Comparison of ENCODE assay signal across 5 cellular contexts in the genomic region with DNA sequence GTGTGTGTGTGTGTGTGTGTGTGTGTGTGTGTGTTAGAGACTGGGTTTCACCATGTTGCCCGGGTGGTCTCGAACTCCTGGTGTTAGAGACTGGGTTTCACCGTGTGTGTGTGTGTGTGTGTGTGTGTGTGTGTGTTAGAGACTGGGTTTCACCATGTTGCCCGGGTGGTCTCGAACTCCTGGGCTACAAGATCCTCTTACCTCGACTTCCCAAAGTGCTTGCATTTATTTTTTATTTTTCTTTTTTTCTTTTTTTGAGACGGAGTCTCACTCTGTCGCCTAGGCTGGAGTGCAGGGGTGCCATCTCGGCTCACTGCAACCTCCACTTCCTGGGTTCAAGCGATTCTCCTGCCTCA. TPM values are rescaled to one million over a fixed set of nuclear protein-coding genes. Genes with fewer than 3 reads are reported as not detected.
DNase-seq lines count a peak whose midpoint lies in the region; TF ChIP-seq lines count a peak whose summit lies in the region.
"Not testable (repeated sequence)": the region's sequence is repeated elsewhere in the genome, so short reads cannot be mapped to it uniquely, and the experiment has no call there.

No MANE protein-coding gene starts in this region.

- intact Hi-C loops in activated CD4-positive, alpha-beta T cell treated with anti-CD3 and anti-CD28 coated beads, Interleukin-2, amount 10 ng/mL, durations not matched to agents 24 days and 14 days (cut with micrococcal nuclease) = loop anchor here (1.0 to 5.0 kb wide), 2 partner anchors 46 to 86 kb away; partner anchors contain the start of genes EARS2, NDUFAB1 and UBFD1
- intact Hi-C loops in colonic mucosa (cut with DNase I) = not testable (repeated sequence)

- not testable (repeated sequence) for H2BK12ac ChIP-seq in trophoblast cell (ENCODE audit: low read length)

- peak overlapping the region; percentile 1 for H4K12ac ChIP-seq in trophoblast cell (ENCODE audit: low read depth, low read length)

- DNase-seq in HFFc6; activated CD4-positive, alpha-beta T cell treated with anti-CD3 and anti-CD28 coated beads, Interleukin-2, amount 10 ng/mL, durations not matched to agents 24 days and 14 days; colonic mucosa; trophoblast cell: not testable (repeated sequence)

- H4K91ac ChIP-seq in trophoblast cell (ENCODE audit: low read depth, low read length) = not testable (repeated sequence)

- H2BK5ac ChIP-seq in trophoblast cell (ENCODE audit: low read depth, low read length, poor library complexity) = not testable (repeated sequence)

- H2AFZ ChIP-seq in trophoblast cell (ENCODE audit: insufficient read depth, low read length, poor library complexity) = peak overlapping the region; percentile 43

- no CpG with 5 or more reads among the region's 10 CpGs for WGBS in trophoblast cell (ENCODE audit: extremely low coverage, insufficient coverage, insufficient read length)

- H3K9ac ChIP-seq in colonic mucosa (ENCODE audit: low read depth in 2 of 2, low read length in 2 of 2) = peak overlapping the region; percentile 72 to 87
- peak overlapping the region; percentile 84; the same call in 1 of the 2 replicates for H3K9ac ChIP-seq in iPS-20b (ENCODE audit: low read depth, low read length)
- H3K9ac ChIP-seq in trophoblast cell (ENCODE audit: low read length) = not testable (repeated sequence)

- H3K4me2 ChIP-seq in trophoblast cell (ENCODE audit: low read length) = peak overlapping the region; percentile 72

- not testable (repeated sequence) for H3K9me3 ChIP-seq in colonic mucosa; iPS-20b (ENCODE audit: insufficient read depth, low read depth, low read length); trophoblast cell (ENCODE audit: insufficient read depth, low read depth, low read length)

- not testable (repeated sequence) for H3K18ac ChIP-seq in trophoblast cell (ENCODE audit: low read length)

- H3K79me1 ChIP-seq in trophoblast cell (ENCODE audit: low read length) = not testable (repeated sequence)

- TF ChIP-seq CTCF in HFFc6 (IDR thresholded peaks at IDR 0.05); colonic mucosa (IDR thresholded peaks at IDR 0.05): not testable (repeated sequence)

- not testable (repeated sequence) for H3K36me3 ChIP-seq in colonic mucosa; trophoblast cell (ENCODE audit: control insufficient read depth in 1 of 2, insufficient read depth in 2 of 2, low read length in 2 of 2)
- peaks cover 12% of the 10 kb centered on the region; the same call in 1 of the 2 replicates for H3K36me3 ChIP-seq in iPS-20b (ENCODE audit: insufficient read depth, low read depth, low read length)

- H3K9me3 Mint-ChIP-seq in HFFc6; activated CD4-positive, alpha-beta T cell treated with anti-CD3 and anti-CD28 coated beads, Interleukin-2, amount 10 ng/mL, durations not matched to agents 24 days and 14 days: not testable (repeated sequence)

- not testable (repeated sequence) for H2AK5ac ChIP-seq in trophoblast cell (ENCODE audit: low read length)

- H4K8ac ChIP-seq in trophoblast cell (ENCODE audit: low read depth, low read length) = peak overlapping the region; percentile 61

- H3K27ac ChIP-seq in colonic mucosa; iPS-20b (ENCODE audit: low read length); trophoblast cell (ENCODE audit: low read depth, low read length): not testable (repeated sequence)

- not testable (repeated sequence) for H3K23ac ChIP-seq in trophoblast cell (ENCODE audit: low read length)

- not testable (repeated sequence) for H3K4ac ChIP-seq in trophoblast cell (ENCODE audit: low read depth, low read length)

- not testable (repeated sequence) for H3K27me3 Mint-ChIP-seq in HFFc6 (ENCODE audit: insufficient read depth); activated CD4-positive, alpha-beta T cell treated with anti-CD3 and anti-CD28 coated beads, Interleukin-2, amount 10 ng/mL, durations not matched to agents 24 days and 14 days

- not testable (repeated sequence) for H3K4me1 ChIP-seq in colonic mucosa; iPS-20b (ENCODE audit: insufficient read depth, low read length)
- peaks cover 9 to 25% of the 10 kb centered on the region in 2 experiments for H3K4me1 ChIP-seq in trophoblast cell (ENCODE audit: control insufficient read depth in 1 of 2, insufficient read depth in 2 of 2, low read length in 2 of 2)

- H3K27me3 ChIP-seq in colonic mucosa; iPS-20b (ENCODE audit: insufficient read depth, low read length); trophoblast cell (ENCODE audit: insufficient read depth, low read length): not testable (repeated sequence)

- H2BK120ac ChIP-seq in trophoblast cell (ENCODE audit: insufficient read depth, low read length, poor library complexity) = not testable (repeated sequence)

- peaks cover 34% of the 10 kb centered on the region for H3K4me1 Mint-ChIP-seq in HFFc6 (ENCODE audit: low read depth)
- peaks cover 54% of the 10 kb centered on the region for H3K4me1 Mint-ChIP-seq in activated CD4-positive, alpha-beta T cell treated with anti-CD3 and anti-CD28 coated beads, Interleukin-2, amount 10 ng/mL, durations not matched to agents 24 days and 14 days

- peak overlapping the region; percentile 88 for H3K4me3 Mint-ChIP-seq in HFFc6
- H3K4me3 Mint-ChIP-seq in activated CD4-positive, alpha-beta T cell treated with anti-CD3 and anti-CD28 coated beads, Interleukin-2, amount 10 ng/mL, durations not matched to agents 24 days and 14 days = peak overlapping the region; percentile 89

- H3K4me3 ChIP-seq in colonic mucosa (peak overlapping the region; percentile 77), iPS-20b (ENCODE audit: low read length) (peak overlapping the region; percentile 90; the same call in 1 of the 2 replicates)
- not testable (repeated sequence) for H3K4me3 ChIP-seq in trophoblast cell (ENCODE audit: low read depth, low read length)

- H3K14ac ChIP-seq in trophoblast cell (ENCODE audit: low read length) = peak overlapping the region; percentile 20

- H3K36me3 Mint-ChIP-seq in HFFc6 (ENCODE audit: low read depth) = not testable (repeated sequence)
- peaks cover 30% of the 10 kb centered on the region for H3K36me3 Mint-ChIP-seq in activated CD4-positive, alpha-beta T cell treated with anti-CD3 and anti-CD28 coated beads, Interleukin-2, amount 10 ng/mL, durations not matched to agents 24 days and 14 days (ENCODE audit: low read depth)

- peaks cover 14% of the 10 kb centered on the region for H3K79me2 ChIP-seq in trophoblast cell (ENCODE audit: control insufficient read depth, insufficient read depth, low read length, poor library complexity)

- peak overlapping the region; percentile 64 for H3K27ac Mint-ChIP-seq in HFFc6
- H3K27ac Mint-ChIP-seq in activated CD4-positive, alpha-beta T cell treated with anti-CD3 and anti-CD28 coated beads, Interleukin-2, amount 10 ng/mL, durations not matched to agents 24 days and 14 days = peak overlapping the region; percentile 88

RNA-seq across cellular contexts. Expression of gene GGA2, which starts 0.6 kb away (rescaled TPM):
- total RNA-seq in HFFc6 (2021; fragmentation: NEBNext Ultra II Directional; extraction: Animal tissue kit (Norgen Biotek cat#: 25700)) = 10 to 100 TPM; 28.1 to 38.0 (median 35.7) TPM
- 109 and 113 TPM in 2 replicates for total RNA-seq in activated CD4-positive, alpha-beta T cell treated with anti-CD3 and anti-CD28 coated beads, Interleukin-2, amount 10 ng/mL, durations not matched to agents 24 days and 14 days
- 10 to 100 TPM; 45.3 to 48.0 TPM for total RNA-seq in colonic mucosa
- polyA plus RNA-seq in trophoblast cell (2013) = 29.3 and 31.7 TPM in 2 replicates

RNA-seq across cellular contexts. Expression of gene EARS2, which starts 46.3 kb away (rescaled TPM):
- total RNA-seq in HFFc6 (2021; fragmentation: NEBNext Ultra II Directional; extraction: Animal tissue kit (Norgen Biotek cat#: 25700)) = 10 to 100 TPM; 22.1 to 30.8 (median 27.0) TPM
- total RNA-seq in activated CD4-positive, alpha-beta T cell treated with anti-CD3 and anti-CD28 coated beads, Interleukin-2, amount 10 ng/mL, durations not matched to agents 24 days and 14 days = 29.7 and 31.4 TPM in 2 replicates
- 10 to 100 TPM; 12.3 to 28.7 TPM for total RNA-seq in colonic mucosa
- polyA plus RNA-seq in trophoblast cell (2013) = 8.0 and 9.3 TPM in 2 replicates

RNA-seq across cellular contexts. Expression of gene UBFD1, which starts 46.6 kb away (rescaled TPM):
- total RNA-seq in HFFc6 (2021; fragmentation: NEBNext Ultra II Directional; extraction: Animal tissue kit (Norgen Biotek cat#: 25700)) = 100 to 1,000 TPM in 3 of 6 experiments, 10 to 100 TPM in 3; 94.1 to 130 (median 99.2) TPM
- 62.0 and 70.6 TPM in 2 replicates for total RNA-seq in activated CD4-positive, alpha-beta T cell treated with anti-CD3 and anti-CD28 coated beads, Interleukin-2, amount 10 ng/mL, durations not matched to agents 24 days and 14 days
- 10 to 100 TPM; 32.4 to 62.4 TPM for total RNA-seq in colonic mucosa
- 42.7 and 45.0 TPM in 2 replicates for polyA plus RNA-seq in trophoblast cell (2013)

RNA-seq across cellular contexts. Expression of gene COG7, which starts 57.9 kb away (rescaled TPM):
- total RNA-seq in HFFc6 (2021; fragmentation: NEBNext Ultra II Directional; extraction: Animal tissue kit (Norgen Biotek cat#: 25700)) = 10 to 100 TPM; 17.7 to 21.2 (median 19.7) TPM
- 21.6 and 25.6 TPM in 2 replicates for total RNA-seq in activated CD4-positive, alpha-beta T cell treated with anti-CD3 and anti-CD28 coated beads, Interleukin-2, amount 10 ng/mL, durations not matched to agents 24 days and 14 days
- total RNA-seq in colonic mucosa = 10 to 100 TPM; 31.4 to 40.0 TPM
- 9.1 and 9.6 TPM in 2 replicates for polyA plus RNA-seq in trophoblast cell (2013)
